Comparison of ENCODE assay signal across 18 cellular contexts in genomic region chr14:105891221-105891602, GRCh38.
DNase-seq lines count a peak whose midpoint lies in the region; ATAC-seq and TF ChIP-seq lines count a peak whose summit lies in the region.
"Had no signal": no experiment of that assay in that cellular context is flagged by ENCODE, and none has a peak within 500 bp of the region (broad histone marks: within the 10 kb centered on the region; RNA-seq: fewer than 3 reads in every experiment).

No MANE protein-coding gene starts in this region.

- H3K27ac ChIP-seq in ovary: no peak overlapping the region
- H3K27ac ChIP-seq: brain microvascular endothelial cell, thyroid gland had no signal

- H3K27me3 ChIP-seq in BE2C: no peaks in the 10 kb centered on the region
- H3K27me3 ChIP-seq in ovary: no peaks in the 10 kb centered on the region
- H3K27me3 ChIP-seq: brain microvascular endothelial cell, thyroid gland had no signal

- H3K4me3 ChIP-seq in BE2C (ENCODE audit: low read depth, low read length) (no peak overlapping the region), ovary (no peak overlapping the region)
- H3K4me3 ChIP-seq: lung, thyroid gland had no signal

- H3K9me3 ChIP-seq in BE2C: no peaks in the 10 kb centered on the region
- H3K9me3 ChIP-seq in ovary: no peaks in the 10 kb centered on the region
- H3K9me3 ChIP-seq: thyroid gland had no signal

- no peak for TF ChIP-seq EP300 in ovary (IDR thresholded peaks at IDR 0.05)

- no peak for ATAC-seq in HG02870 (IDR thresholded peaks at IDR 0.05; ENCODE audit: unreplicated experiment)
- ATAC-seq in HG02571 (IDR thresholded peaks at IDR 0.05; ENCODE audit: unreplicated experiment): no peak
- no peak for ATAC-seq in GM18907 (IDR thresholded peaks at IDR 0.05; ENCODE audit: unreplicated experiment)

- H3K36me3 ChIP-seq in BE2C (no peaks in the 10 kb centered on the region), ovary (no peaks in the 10 kb centered on the region)
- H3K36me3 ChIP-seq: brain microvascular endothelial cell, thyroid gland had no signal

- no peak for TF ChIP-seq CTCF in BE2C (IDR thresholded peaks at IDR 0.05; ENCODE audit: low read depth, low read length)
- no peak for TF ChIP-seq CTCF in GM10248 (IDR thresholded peaks at IDR 0.05; ENCODE audit: control extremely low read depth, extremely low read depth, low read depth, missing control alignments)
- TF ChIP-seq CTCF in ovary (IDR thresholded peaks at IDR 0.05): no peak

- POLR2A ChIA-PET in GM10248 (lab: Yijun Ruan, JAX): no interaction called here

- intact Hi-C loops in cardiac septum (cut with DNase I) (no loop called here), ovary (cut with DNase I) (no loop called here)

- CTCF ChIA-PET in GM10248 (lab: Yijun Ruan, JAX): no interaction called here

- H3K4me1 ChIP-seq in BE2C (peaks cover 16% of the 10 kb centered on the region), ovary (ENCODE audit: insufficient read depth) (no peaks in the 10 kb centered on the region)
- H3K4me1 ChIP-seq: thyroid gland had no signal

- TF ChIP-seq POLR2A in ovary (IDR thresholded peaks at IDR 0.05): no peak

- 68 to 83% (median 81%) methylated on average over 10 to 15 of the region's 15 CpGs for WGBS in ovary, 3 donors

- DNase-seq in BE2C (peak; percentile 8), GM10248 (ENCODE audit: extremely low spot score) (peak; percentile 0), cardiac septum (ENCODE audit: low spot score) (peak; percentile 35), ovary (peak in 3 of 5 donors; percentile 2 to 8 (median 2))
- DNase-seq: activated CD4-positive, alpha-beta memory T cell treated with anti-CD3 and anti-CD28 coated beads for 36 hours; brain microvascular endothelial cell; cortex of kidney; DND-41; KBM-7; NCI-H187; NCI-H2227 treated with DMSO at 0.1 percent for 48 hours; NCI-H82; stimulated activated naive CD4-positive, alpha-beta T cell had no signal
